Comparison of ENCODE assay signal across 24 cellular contexts in genomic region chr6:35067234-35067633, GRCh38.
"Had no signal": no experiment of that assay in that cellular context is flagged by ENCODE, and none has a peak within 500 bp of the region (broad histone marks: within the 10 kb centered on the region; RNA-seq: fewer than 3 reads in every experiment).

No MANE protein-coding gene starts in this region.

- H3K4me2 ChIP-seq: SK-N-SH had no signal

- H3K27me3 ChIP-seq: esophagus squamous epithelium had no signal

- H3K9me3 ChIP-seq: esophagus squamous epithelium, SK-N-SH had no signal

- DNase-seq: activated CD4-positive, alpha-beta memory T cell treated with anti-CD3 and anti-CD28 coated beads for 36 hours; activated CD4-positive, alpha-beta T cell treated with anti-CD3 and anti-CD28 coated beads, Interleukin-2, amount 10 ng/mL, durations not matched to agents 24 days and 14 days; activated CD4-positive, CD25-positive, alpha-beta regulatory T cell treated with anti-CD3 and anti-CD28 coated beads, Interleukin-2, amount 50 U/mL, for 72 hours; activated CD8-positive, alpha-beta memory T cell treated with anti-CD3 and anti-CD28 coated beads, Interleukin-2, amount 50 U/mL, for 48 hours; activated gamma-delta T cell; activated naive CD4-positive, alpha-beta T cell treated with anti-CD3 and anti-CD28 coated beads, Interleukin-2, amount 10 ng/mL, durations not matched to agents 7 days and 5 days; activated naive CD8-positive, alpha-beta T cell treated with anti-CD3 and anti-CD28 coated beads, Interleukin-2, amount 10 ng/mL, durations not matched to agents 7 days and 5 days; activated T-cell treated with anti-CD3 and anti-CD28 coated beads, Interleukin-2, amount 50 U/mL, for 24 hours; amniotic stem cell; central memory CD4-positive, alpha-beta T cell; esophagus squamous epithelium; foreskin melanocyte; islet precursor cell; left cardiac atrium; left ventricle myocardium superior; mammary epithelial cell; midbrain; naive thymus-derived CD4-positive, alpha-beta T cell; nucleus accumbens; SK-N-SH; stimulated activated naive CD8-positive, alpha-beta T cell treated with anti-CD3 and anti-CD28 coated beads, Interleukin-15, Interleukin-2, amounts not matched to agents 100 U/mL and 50 U/mL, for 24 hours; T-helper 17 cell; T1000 had no signal

- ATAC-seq: left cardiac atrium; left ventricle myocardium superior; naive thymus-derived CD4-positive, alpha-beta T cell; right cardiac atrium; stimulated activated naive CD8-positive, alpha-beta T cell treated with anti-CD3 and anti-CD28 coated beads, Interleukin-15, Interleukin-2, amounts not matched to agents 100 U/mL and 50 U/mL, for 24 hours; T-helper 17 cell had no signal

- H3K4me3 ChIP-seq: esophagus squamous epithelium had no signal
